ENCODE assay signal across 29 cellular contexts in genomic region chr2:78147466-78147865, GRCh38.
"Had no signal": no experiment of that assay in that cellular context is flagged by ENCODE, and none has a peak within 500 bp of the region (broad histone marks: within the 10 kb centered on the region; RNA-seq: fewer than 3 reads in every experiment).

No MANE protein-coding gene starts in this region.

- H3K9me3 ChIP-seq: body of pancreas, colonic mucosa, ovary, vagina had no signal

- H3K4me1 ChIP-seq: body of pancreas, colonic mucosa, upper lobe of left lung, vagina had no signal

- H3K36me3 ChIP-seq: cardiac muscle cell, colonic mucosa, ovary, upper lobe of left lung, vagina had no signal

- ATAC-seq: activated CD4-positive, alpha-beta T cell treated with anti-CD3 and anti-CD28 coated beads for 36 hours; activated T-cell treated with anti-CD3 and anti-CD28 coated beads, Interleukin-2, amount 50 U/mL, for 72 hours; body of pancreas; left colon; naive thymus-derived CD4-positive, alpha-beta T cell; stimulated activated effector memory CD8-positive, alpha-beta T cell treated with anti-CD3 and anti-CD28 coated beads, Interleukin-12 subunit alpha, Interleukin-12 subunit beta, amount 100 ng/mL, for 72 hours; stimulated activated naive CD8-positive, alpha-beta T cell treated with anti-CD3 and anti-CD28 coated beads, Interleukin-15, amount 100 ng/mL, for 72 hours had no signal

- H3K27ac ChIP-seq: body of pancreas, cardiac muscle cell, colonic mucosa, ovary, skin epidermis, upper lobe of left lung, vagina had no signal

- FAIRE-seq: endometrium, kidney had no signal

- DNase-seq: activated B cell treated with CpG ODN at 0.5 μM for 24 hours; activated CD4-positive, alpha-beta T cell treated with anti-CD3 and anti-CD28 coated beads for 36 hours; activated CD4-positive, alpha-beta T cell treated with anti-CD3 and anti-CD28 coated beads, Interleukin-2, amount 50 U/mL, for 4 hours; activated effector memory CD4-positive, alpha-beta T cell treated with Interleukin-2 at 50 U/mL for 16 hours; activated naive CD4-positive, alpha-beta T cell treated with Interleukin-2 at 50 U/mL for 16 hours; activated T-cell treated with anti-CD3 and anti-CD28 coated beads for 4 hours; activated T-cell treated with anti-CD3 and anti-CD28 coated beads, Interleukin-2, amount 50 U/mL, for 72 hours; anterior cingulate cortex; body of pancreas; cerebellar nuclear complex; colonic mucosa; effector CD8-positive, alpha-beta T cell; head of caudate nucleus; hippocampal formation; kidney; left colon; midbrain; naive thymus-derived CD4-positive, alpha-beta T cell; ovary; stimulated activated CD4-positive, alpha-beta T cell treated with anti-CD3 and anti-CD28 coated beads, Interleukin-12 subunit alpha, Interleukin-12 subunit beta, amount 100 ng/mL, for 4 hours; stimulated activated CD4-positive, alpha-beta T cell treated with anti-CD3 and anti-CD28 coated beads, Interleukin-4, amount 100 ng/mL, for 24 hours; stimulated activated naive CD8-positive, alpha-beta T cell treated with anti-CD3 and anti-CD28 coated beads, Interleukin-15, amount 100 ng/mL, for 72 hours; substantia nigra had no signal

- H3K27me3 ChIP-seq: body of pancreas, cardiac muscle cell, colonic mucosa, ovary, upper lobe of left lung, vagina had no signal

- H3K4me3 ChIP-seq: body of pancreas, cardiac muscle cell, colonic mucosa, ovary, skin epidermis, upper lobe of left lung, vagina had no signal
